In genomic region chr16:12066823-12067222, GRCh38 we compare ENCODE assay signal across 23 cellular contexts.
"Had no signal": no experiment of that assay in that cellular context is flagged by ENCODE, and none has a peak within 500 bp of the region (broad histone marks: within the 10 kb centered on the region; RNA-seq: fewer than 3 reads in every experiment).

No MANE protein-coding gene starts in this region.

- H3K9me3 Mint-ChIP-seq: endodermal cell, nephron, neural progenitor cell had no signal

- H3K4me3 ChIP-seq: esophagus muscularis mucosa, heart right ventricle, left lung, neural progenitor cell, psoas muscle, sigmoid colon, stomach, thyroid gland had no signal

- H3K36me3 Mint-ChIP-seq: neural progenitor cell had no signal

- H3K9me3 ChIP-seq: esophagus muscularis mucosa, left lung, psoas muscle, sigmoid colon, stomach, thyroid gland had no signal

- H3K4me1 ChIP-seq: neural progenitor cell had no signal

- H3K4me2 ChIP-seq: neural progenitor cell had no signal

- H3K4me3 Mint-ChIP-seq: endodermal cell; naive thymus-derived CD4-positive, alpha-beta T cell; nephron; neural progenitor cell had no signal

- H3K27me3 ChIP-seq: esophagus muscularis mucosa, foreskin keratinocyte, heart right ventricle, left lung, neural progenitor cell, sigmoid colon, stomach, thyroid gland had no signal

- H3K36me3 ChIP-seq: neural progenitor cell had no signal

- H3K27ac ChIP-seq: esophagus muscularis mucosa, foreskin keratinocyte, heart right ventricle, left lung, neural progenitor cell, psoas muscle, sigmoid colon, stomach, thyroid gland had no signal

- H3K27me3 Mint-ChIP-seq: naive thymus-derived CD4-positive, alpha-beta T cell had no signal

- DNase-seq: cerebellar nuclear complex; effector CD8-positive, alpha-beta T cell; endodermal cell; foreskin keratinocyte; glutamatergic neuron; heart right ventricle; hippocampal formation; left cardiac atrium; mesendoderm; midbrain; naive thymus-derived CD4-positive, alpha-beta T cell; sigmoid colon; stimulated activated CD4-positive, alpha-beta T cell treated with anti-CD3 and anti-CD28 coated beads, Interleukin-4, amount 100 ng/mL, for 4 hours; stimulated activated naive CD4-positive, alpha-beta T cell treated with Interleukin-2 at 50 U/mL for 16 hours; stomach; thyroid gland; trophoblast cell had no signal

- H3K9ac ChIP-seq: neural progenitor cell had no signal

- ATAC-seq: foreskin keratinocyte; left cardiac atrium; left lung; naive thymus-derived CD4-positive, alpha-beta T cell; psoas muscle; right cardiac atrium had no signal

- H3K4me1 Mint-ChIP-seq: nephron, neural progenitor cell had no signal
